Comparison of ENCODE assay signal across 1 cellular context in genomic region chr1:64986903-64987871, GRCh38.
TF ChIP-seq lines count a peak whose summit lies in the region.

No MANE protein-coding gene starts in this region.

TF ChIP-seq in K562, 482 proteins besides CTCF, POLR2A, EP300 and RAD21 (continued from another document and continues in another):
- TF ChIP-seq ID3 (CRISPR knock-in tag; IDR thresholded peaks at IDR 0.05) (no peak), ID3 (tag; IDR thresholded peaks at IDR 0.05) (no peak), ZNF449 (CRISPR knock-in tag; IDR thresholded peaks at IDR 0.05) (no peak), CTBP1 (IDR thresholded peaks at IDR 0.05; ENCODE audit: borderline replicate concordance) (peak; percentile 68), NR4A1 (CRISPR knock-in tag; IDR thresholded peaks at IDR 0.05) (no peak), NR4A1 (tag; IDR thresholded peaks at IDR 0.05) (no peak), ELF2 (CRISPR knock-in tag; IDR thresholded peaks at IDR 0.05) (no peak), ILK (tag; IDR thresholded peaks at IDR 0.05; ENCODE audit: borderline replicate concordance, low read depth) (no peak), TEAD4 (IDR thresholded peaks at IDR 0.05; ENCODE audit: low read length) (no peak; the same call in 1 of the 2 replicates), TEAD4 (CRISPR knock-in tag; IDR thresholded peaks at IDR 0.05; ENCODE audit: borderline replicate concordance) (no peak), VEZF1 (CRISPR knock-in tag; IDR thresholded peaks at IDR 0.05) (no peak), IRF9 (tag; IDR thresholded peaks at IDR 0.05) (0 out of 2 replicates have a peak, but pooled peaks have one; percentile 19), JUND (IDR thresholded peaks at IDR 0.05; ENCODE audit: borderline replicate concordance, low read depth, low read length) (peak; percentile 60; the same call in 1 of the 2 replicates), JUND (tag; IDR thresholded peaks at IDR 0.05; ENCODE audit: borderline replicate concordance, low read depth, low read length) (peak; percentile 76; the same call in 2 of the 3 replicates), CCNT2 (IDR thresholded peaks at IDR 0.05; ENCODE audit: borderline replicate concordance, extremely low read depth, insufficient read length, low read depth, low read length) (no peak), CEBPG (CRISPR knock-in tag; IDR thresholded peaks at IDR 0.05) (peak; percentile 84), CEBPG (tag; conservative IDR thresholded peaks at IDR 0.05 in 1 of 2, IDR thresholded peaks at IDR 0.05 in 1 of 2) (peak; percentile 86 to 98), ELK3 (CRISPR knock-in tag; IDR thresholded peaks at IDR 0.05) (no peak), GATAD2A (IDR thresholded peaks at IDR 0.05) (no peak), ZNF408 (CRISPR knock-in tag; IDR thresholded peaks at IDR 0.05; ENCODE audit: low read depth) (no peak), HMGN3 (IDR thresholded peaks at IDR 0.05; ENCODE audit: borderline replicate concordance, extremely low read depth, insufficient read length, low read depth, low read length) (no peak), AFF1 (IDR thresholded peaks at IDR 0.05; ENCODE audit: low read depth in 1 of 2, partially characterized antibody in 2 of 2) (no peak), XRCC3 (IDR thresholded peaks at IDR 0.05) (no peak), ZNF431 (CRISPR knock-in tag; IDR thresholded peaks at IDR 0.05) (no peak), CBX3 (IDR thresholded peaks at IDR 0.05; ENCODE audit: borderline replicate concordance in 1 of 2, low read length in 2 of 2) (no peak), FOXP1 (CRISPR knock-in tag; IDR thresholded peaks at IDR 0.05) (0 out of 2 replicates have a peak, but pooled peaks have one; percentile 64), YBX1 (IDR thresholded peaks at IDR 0.05) (no peak), ZNF75A (CRISPR knock-in tag; IDR thresholded peaks at IDR 0.05) (no peak), RERE (CRISPR knock-in tag; IDR thresholded peaks at IDR 0.05; ENCODE audit: borderline replicate concordance) (no peak), NFIC (IDR thresholded peaks at IDR 0.05) (peak; percentile 89), HMBOX1 (IDR thresholded peaks at IDR 0.05) (peak; percentile 55), CTCFL (IDR thresholded peaks at IDR 0.05; ENCODE audit: borderline replicate concordance, insufficient read depth, low read depth, low read length, poor library complexity, severe bottlenecking) (no peak), RBBP5 (IDR thresholded peaks at IDR 0.05; ENCODE audit: borderline replicate concordance, insufficient read depth, low read length, poor library complexity, severe bottlenecking) (no peak), ZNF512 (tag; IDR thresholded peaks at IDR 0.05) (no peak), ZNF740 (CRISPR knock-in tag; IDR thresholded peaks at IDR 0.05) (no peak), ZNF740 (tag; IDR thresholded peaks at IDR 0.05) (no peak), ZNF696 (CRISPR knock-in tag; conservative IDR thresholded peaks at IDR 0.05) (no peak), ZNF780A (CRISPR knock-in tag; IDR thresholded peaks at IDR 0.05) (no peak), KAT2B (IDR thresholded peaks at IDR 0.05; ENCODE audit: low read depth, low read length) (no peak), FOSL1 (tag; conservative IDR thresholded peaks at IDR 0.05) (peak; percentile 40; the same call in 1 of the 2 replicates), MECOM (CRISPR knock-in tag; IDR thresholded peaks at IDR 0.05) (no peak)
